In the genomic region with DNA sequence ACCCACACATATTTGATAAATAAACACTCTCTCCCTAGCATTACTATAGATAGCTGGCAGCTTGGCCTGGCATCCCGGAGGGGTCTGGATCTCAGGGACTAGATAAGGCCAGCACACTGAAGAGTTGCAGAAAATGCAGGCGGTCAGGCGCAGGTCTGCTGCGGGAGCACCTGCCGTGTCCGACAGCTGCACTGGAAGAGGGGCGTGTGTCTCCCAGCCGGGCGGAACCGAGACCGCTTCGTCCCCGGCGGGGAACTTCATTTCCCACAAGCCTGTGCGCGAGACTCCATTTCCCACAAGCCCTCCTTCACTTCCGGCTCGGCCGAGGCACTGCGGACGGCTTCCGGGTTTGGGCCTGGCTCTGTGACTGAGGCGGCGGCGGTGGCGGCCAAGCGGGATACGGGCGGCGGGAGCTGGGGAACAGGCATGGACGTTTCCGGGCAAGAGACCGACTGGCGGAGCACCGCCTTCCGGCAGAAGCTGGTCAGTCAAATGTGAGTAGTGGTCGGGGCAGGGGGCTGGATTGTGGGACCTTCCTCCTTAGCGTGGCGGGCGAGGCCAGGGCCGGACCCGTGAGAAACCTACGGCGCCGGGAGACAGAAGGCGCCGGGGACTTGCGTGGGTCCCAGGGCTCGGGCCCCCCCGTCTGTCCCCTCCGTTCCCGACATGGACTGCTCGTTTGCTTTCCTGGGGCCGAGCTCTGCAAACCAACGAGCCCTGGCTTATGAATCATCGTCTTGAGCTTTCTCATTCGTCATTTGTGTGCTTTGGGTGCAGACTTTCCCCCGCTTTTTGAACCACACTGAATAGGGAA, we compare ENCODE assay signal across 8 cellular contexts. TPM values are rescaled to one million over a fixed set of nuclear protein-coding genes. Genes with fewer than 3 reads are reported as not detected.
DNase-seq lines count a peak whose midpoint lies in the region; ATAC-seq and TF ChIP-seq lines count a peak whose summit lies in the region.

A gene with protein sequence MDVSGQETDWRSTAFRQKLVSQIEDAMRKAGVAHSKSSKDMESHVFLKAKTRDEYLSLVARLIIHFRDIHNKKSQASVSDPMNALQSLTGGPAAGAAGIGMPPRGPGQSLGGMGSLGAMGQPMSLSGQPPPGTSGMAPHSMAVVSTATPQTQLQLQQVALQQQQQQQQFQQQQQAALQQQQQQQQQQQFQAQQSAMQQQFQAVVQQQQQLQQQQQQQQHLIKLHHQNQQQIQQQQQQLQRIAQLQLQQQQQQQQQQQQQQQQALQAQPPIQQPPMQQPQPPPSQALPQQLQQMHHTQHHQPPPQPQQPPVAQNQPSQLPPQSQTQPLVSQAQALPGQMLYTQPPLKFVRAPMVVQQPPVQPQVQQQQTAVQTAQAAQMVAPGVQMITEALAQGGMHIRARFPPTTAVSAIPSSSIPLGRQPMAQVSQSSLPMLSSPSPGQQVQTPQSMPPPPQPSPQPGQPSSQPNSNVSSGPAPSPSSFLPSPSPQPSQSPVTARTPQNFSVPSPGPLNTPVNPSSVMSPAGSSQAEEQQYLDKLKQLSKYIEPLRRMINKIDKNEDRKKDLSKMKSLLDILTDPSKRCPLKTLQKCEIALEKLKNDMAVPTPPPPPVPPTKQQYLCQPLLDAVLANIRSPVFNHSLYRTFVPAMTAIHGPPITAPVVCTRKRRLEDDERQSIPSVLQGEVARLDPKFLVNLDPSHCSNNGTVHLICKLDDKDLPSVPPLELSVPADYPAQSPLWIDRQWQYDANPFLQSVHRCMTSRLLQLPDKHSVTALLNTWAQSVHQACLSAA (plus strand): TSS at position 358 of the 814 bp plus-strand sequence. CDS start 69 bp downstream, at position 427.

- peak; percentile 81 for ATAC-seq in CD8-positive, alpha-beta T cell
- ATAC-seq in GM19455 (IDR thresholded peaks at IDR 0.05; ENCODE audit: unreplicated experiment), result peak; percentile 82

- H3K4me3 Mint-ChIP-seq in CD8-positive, alpha-beta T cell, result peak within 1 kb of the TSS; percentile 95

- peak; percentile 71 to 90 (median 85) for DNase-seq in CD8-positive, alpha-beta T cell
- DNase-seq in HS-5 (ENCODE audit: low read depth) (peak; percentile 59), NOMO-1 treated with dmso at 0.1 percent for 144 hours (lab: John Stamatoyannopoulos, UW; ENCODE audit: unreplicated experiment) (peak; percentile 84), mesenteric fat pad (ENCODE audit: low spot score) (peak; percentile 97)
- peak; percentile 76 to 86 (median 77) for DNase-seq in activated CD8-positive, alpha-beta memory T cell treated with anti-CD3 and anti-CD28 coated beads for 48 hours (ENCODE audit: low read depth in 2 of 3, low spot score in 2 of 3)
- DNase-seq in stimulated activated CD8-positive, alpha-beta memory T cell treated with anti-CD3 and anti-CD28 coated beads, Interleukin-15, amount 100 ng/mL, for 24 hours (ENCODE audit: low read depth), result peak; percentile 73

- peaks cover 34% of the 10 kb centered on the region for H3K36me3 Mint-ChIP-seq in CD8-positive, alpha-beta T cell

- intact Hi-C loops in CD8-positive, alpha-beta T cell (cut with DNase I, micrococcal nuclease), result loop anchor here (1.0 to 5.0 kb wide), 9 partner anchors 12 to 390 kb away; a partner anchor contains a TSS

- POLR2A ChIA-PET in CD8-positive, alpha-beta T cell (lab: Charles Lee), result interaction anchor here (0.8 to 5.0 kb wide), 10 partner anchors 11 to 101 kb away, joined by 3 to 39 read pairs (median 5); no protein-coding TSS in a partner anchor

- H3K9me3 Mint-ChIP-seq in CD8-positive, alpha-beta T cell, result no peaks in the 10 kb centered on the region

- H3K4me1 Mint-ChIP-seq in CD8-positive, alpha-beta T cell (ENCODE audit: low read depth), result peaks cover 49% of the 10 kb centered on the region

- peaks cover 34% of the 10 kb centered on the region for H3K4me1 ChIP-seq in CD8-positive, alpha-beta T cell (ENCODE audit: insufficient read depth, low read length)
- H3K4me1 ChIP-seq in endocrine pancreas (ENCODE audit: control insufficient read depth, insufficient read depth, low read length), result peaks cover 3% of the 10 kb centered on the region

- H3K9ac ChIP-seq in endocrine pancreas (ENCODE audit: control insufficient read depth, insufficient read depth, low read length), result peak within 1 kb of the TSS; percentile 87

- peak within 1 kb of the TSS; percentile 86 for H3K27ac ChIP-seq in CD8-positive, alpha-beta T cell (ENCODE audit: low read depth, low read length)

- no peaks in the 10 kb centered on the region for H3K27me3 Mint-ChIP-seq in CD8-positive, alpha-beta T cell (ENCODE audit: low read depth)

- H3K36me3 ChIP-seq in CD8-positive, alpha-beta T cell (ENCODE audit: insufficient read depth, low read length), result no peaks in the 10 kb centered on the region
- no peaks in the 10 kb centered on the region for H3K36me3 ChIP-seq in endocrine pancreas (ENCODE audit: control insufficient read depth, insufficient read depth, low read length)

- H3K27ac Mint-ChIP-seq in CD8-positive, alpha-beta T cell, result peak within 1 kb of the TSS; percentile 96

- H3K27me3 ChIP-seq in CD8-positive, alpha-beta T cell (ENCODE audit: insufficient read depth, low read length), result no peaks in the 10 kb centered on the region
- no peaks in the 10 kb centered on the region for H3K27me3 ChIP-seq in endocrine pancreas (ENCODE audit: control insufficient read depth, insufficient read depth, low read length)

- CTCF ChIA-PET in CD8-positive, alpha-beta T cell (lab: Charles Lee), result interaction anchor here (0.8 to 8.2 kb wide), 12 partner anchors 8 to 99 kb away, joined by 3 to 64 read pairs (median 4); no protein-coding TSS in a partner anchor

- no peak for TF ChIP-seq CTCF in CD8-positive, alpha-beta T cell (IDR thresholded peaks at IDR 0.05)

- H3K9me3 ChIP-seq in CD8-positive, alpha-beta T cell (ENCODE audit: low read length), result no peaks in the 10 kb centered on the region
- H3K9me3 ChIP-seq in endocrine pancreas (ENCODE audit: control insufficient read depth, low read length), result no peaks in the 10 kb centered on the region

- peak within 1 kb of the TSS; percentile 92 for H3K4me3 ChIP-seq in CD8-positive, alpha-beta T cell (ENCODE audit: low read depth, low read length)
- H3K4me3 ChIP-seq in endocrine pancreas (ENCODE audit: control insufficient read depth, insufficient read depth, low read length), result peak within 1 kb of the TSS; percentile 56

RNA-seq across cellular contexts. Expression of the gene that starts here (rescaled TPM):
- 100 to 1,000 TPM; 316 TPM for total RNA-seq in CD8-positive, alpha-beta T cell
- 104 TPM for total RNA-seq in mesenteric fat pad

Comparison
In these comparisons a context has a peak if more than half of its experiments do, and no peak if none do; other contexts are left out.
1. Peak in every context shown above with its lines: DNase-seq, ATAC-seq, H3K4me3 ChIP-seq and H3K27ac ChIP-seq.